8 cellular contexts compared by ENCODE assay signal in genomic region chr16:27203429-27204231, GRCh38. TPM values are rescaled to one million over a fixed set of nuclear protein-coding genes. Genes with fewer than 3 reads are reported as not detected.
DNase-seq lines count a peak whose midpoint lies in the region; ATAC-seq, FAIRE-seq and TF ChIP-seq lines count a peak whose summit lies in the region.

Gene KDM8, plus strand, starts transcription at chr16:27203526. Its CDS starts 6,598 bp downstream, at chr16:27210124.

- H3K9me3 ChIP-seq in adrenal gland (replicated peaks in 1 of 3) = no peaks in the 10 kb centered on the region
- no peaks in the 10 kb centered on the region for H3K9me3 ChIP-seq in heart right ventricle
- no peaks in the 10 kb centered on the region for H3K9me3 ChIP-seq in upper lobe of right lung

- peak within 1 kb of the TSS; percentile 28 to 67 (median 44) for H3K4me3 ChIP-seq in adrenal gland
- peak within 1 kb of the TSS; percentile 36 to 92 (median 68) for H3K4me3 ChIP-seq in heart right ventricle
- peak within 1 kb of the TSS; percentile 74 for H3K4me3 ChIP-seq in upper lobe of right lung

- DNase-seq in GM12891 (ENCODE audit: insufficient read length, low spot score) (peak; percentile 94), NCI-H1436 treated with DMSO at 0.1 percent for 48 hours (lab: John Stamatoyannopoulos, UW) (peak; percentile 97), T-cell (peak; percentile 98 to 100 (median 100)), adrenal gland (peak; percentile 99 to 100 (median 99)), heart right ventricle (peak; percentile 99 to 100), posterior cingulate gyrus (peak; percentile 98 to 100 (median 99)), upper lobe of right lung (peak; percentile 100)

- no peaks in the 10 kb centered on the region for H3K36me3 ChIP-seq in adrenal gland (replicated peaks in 1 of 2)
- no peaks in the 10 kb centered on the region for H3K36me3 ChIP-seq in heart right ventricle
- no peaks in the 10 kb centered on the region for H3K36me3 ChIP-seq in upper lobe of right lung

- CTCF ChIA-PET in T-cell (lab: Charles Lee) = interaction anchor here in 1 of 2 donors (0.7 to 2.1 kb wide), 12 partner anchors 10 to 255 kb away, joined by 3 to 16 read pairs (median 5); no protein-coding TSS in a partner anchor

- peak; percentile 92 for ATAC-seq in HG02840 (IDR thresholded peaks at IDR 0.05; ENCODE audit: low FRiP score, unreplicated experiment)
- ATAC-seq in T-cell (replicated peaks in 1 of 4) = peak; percentile 77 to 82 (median 82)
- peak; percentile 95 to 99 (median 96) for ATAC-seq in heart right ventricle
- ATAC-seq in upper lobe of right lung = peak; percentile 96

- intact Hi-C loops in adrenal gland (cut with DNase I) (no loop called here), heart right ventricle (cut with DNase I) (no loop called here), posterior cingulate gyrus (cut with DNase I) (loop anchor here (5.0 kb wide), 1 partner anchor 64 kb away; the partner anchor contains the start of gene NSMCE1), upper lobe of right lung (cut with DNase I) (no loop called here)

- TF ChIP-seq CTCF in adrenal gland (IDR thresholded peaks at IDR 0.05) (peak in 2 of 6 experiments; percentile 3 to 14), heart right ventricle (IDR thresholded peaks at IDR 0.05) (no peak), upper lobe of right lung (IDR thresholded peaks at IDR 0.05) (no peak)

- 0% methylated on average over 3 to 69 of the region's 69 CpGs for WGBS in adrenal gland, 4 donors
- 0% methylated on average over 69 of the region's 69 CpGs for WGBS in heart right ventricle, 2 donors

- H3K27ac ChIP-seq in adrenal gland (peak within 1 kb of the TSS; percentile 79 to 97 (median 95)), heart right ventricle (peak within 1 kb of the TSS; percentile 85 to 99 (median 96)), upper lobe of right lung (peak within 1 kb of the TSS; percentile 98)

- H3K36me3 Mint-ChIP-seq in T-cell = peaks cover 5% of the 10 kb centered on the region

- H3K27ac Mint-ChIP-seq in T-cell = peak within 1 kb of the TSS; percentile 100

- peak within 1 kb of the TSS; percentile 85 to 97 (median 96) for H3K4me3 Mint-ChIP-seq in T-cell

- H3K4me1 ChIP-seq in adrenal gland (replicated peaks in 1 of 2) (peaks cover 11 to 13% of the 10 kb centered on the region in 2 donors), heart right ventricle (peaks cover 0 to 36% (median 14%) of the 10 kb centered on the region in 9 donors), upper lobe of right lung (peaks cover 11% of the 10 kb centered on the region)

- H3K9me3 Mint-ChIP-seq in T-cell = peaks cover 0 to 5% (median 0%) of the 10 kb centered on the region in 3 donors

- FAIRE-seq in GM12891 (lab: Jason Lieb, UNC) = peak; percentile 99

- H3K27me3 ChIP-seq in adrenal gland (no peaks in the 10 kb centered on the region), heart right ventricle (peaks cover 0 to under 1% (median 0%) of the 10 kb centered on the region in 7 donors), upper lobe of right lung (no peaks in the 10 kb centered on the region)

- H3K4me1 Mint-ChIP-seq in T-cell = peaks cover 51 to 62% (median 53%) of the 10 kb centered on the region in 3 donors

- POLR2A ChIA-PET in T-cell (lab: Charles Lee) = interaction anchor here (0.6 to 1.5 kb wide), 13 partner anchors 27 to 346 kb away, joined by 3 to 11 read pairs (median 4); partner anchors contain the start of genes GTF3C1 (in 1 of the 2) and KATNIP (in 1 of the 2)

- H3K27me3 Mint-ChIP-seq in T-cell = no peaks in the 10 kb centered on the region

- TF ChIP-seq POLR2A in GM12891 (IDR thresholded peaks at IDR 0.05; ENCODE audit: low read depth, low read length) (peak; percentile 79), adrenal gland (IDR thresholded peaks at IDR 0.05) (peak; percentile 67 to 85)

TF ChIP-seq in GM12891, 5 proteins besides CTCF, POLR2A, EP300 and RAD21:
- peak; percentile 57; the same call in 1 of the 2 replicates for TF ChIP-seq POU2F2 (IDR thresholded peaks at IDR 0.05; ENCODE audit: low read depth, low read length)
- TF ChIP-seq TAF1 (IDR thresholded peaks at IDR 0.05; ENCODE audit: low read depth, low read length) = 0 out of 2 replicates have a peak, but pooled peaks have one; percentile 24
- peak; percentile 47 for TF ChIP-seq PAX5 (IDR thresholded peaks at IDR 0.05; ENCODE audit: insufficient read depth, low read length, severe bottlenecking)
- peak; percentile 82 for TF ChIP-seq POLR2AphosphoS5 (IDR thresholded peaks at IDR 0.05; ENCODE audit: low read depth, low read length)
- TF ChIP-seq SPI1 (IDR thresholded peaks at IDR 0.05; ENCODE audit: low read depth, low read length) = no peak
TF ChIP-seq in GM12891: peak in this region for 4.

RNA-seq across cellular contexts. Expression of gene KDM8, which starts in this region (rescaled TPM):
- polyA plus RNA-seq in GM12891 (2012; ENCODE audit: low read depth, missing spikeins) = 1.9 TPM
- total RNA-seq in T-cell (10 to 100 TPM; 13.4 to 25.6 (median 23.5) TPM), adrenal gland (10 to 100 TPM in 2 of 8 donors, 1 to 10 TPM in 6; 3.4 to 10.8 (median 6.8) TPM), heart right ventricle (1 to 10 TPM; 2.6 to 4.5 (median 3.3) TPM), upper lobe of right lung (6.1 TPM)
- polyA plus RNA-seq in adrenal gland (10 to 100 TPM in 2 of 3 donors, 1 to 10 TPM in 1; 3.7 to 14.6 (median 11.5) TPM), heart right ventricle (1 to 10 TPM; 1.5 to 5.8 TPM)

Comparison
In these comparisons a context has a peak if more than half of its experiments do, and no peak if none do; other contexts are left out.
1. Peak in every context shown above with its lines: DNase-seq, ATAC-seq, H3K4me3 ChIP-seq and H3K27ac ChIP-seq.